19 cellular contexts compared by ENCODE assay signal in genomic region chr12:91349451-91349850, GRCh38.
A peak's percentile ranks its signal among the peaks of the same experiment; 100 is the strongest.
DNase-seq lines count a peak whose midpoint lies in the region; ATAC-seq and TF ChIP-seq lines count a peak whose summit lies in the region.
"Had no signal": no experiment of that assay in that cellular context is flagged by ENCODE, and none has a peak within 500 bp of the region (broad histone marks: within the 10 kb centered on the region; RNA-seq: fewer than 3 reads in every experiment).

No MANE protein-coding gene starts in this region.

- no peaks in the 10 kb centered on the region for H4K20me1 ChIP-seq in GM23248 (ENCODE audit: insufficient read depth)
- no peaks in the 10 kb centered on the region for H4K20me1 ChIP-seq in smooth muscle cell (ENCODE audit: low read depth)
- H4K20me1 ChIP-seq: BLaER1 treated with 17β-estradiol and CSF1 and Interleukin-3, amounts not matched to agents 10 nM and 100 nM had no signal

- H3K9me2 ChIP-seq in GM23248 (ENCODE audit: insufficient read depth), result no peaks in the 10 kb centered on the region

- WGBS in GM23248 (ENCODE audit: low coverage in 1 of 2, low lambda C conversion rate in 2 of 2, missing lambda C conversion rate in 2 of 2), 2 experiments, result 10 to 14% methylated on average over 2 of the region's 2 CpGs
- WGBS in smooth muscle cell (ENCODE audit: low lambda C conversion rate), result 78% methylated on average over 2 of the region's 2 CpGs

- no peaks in the 10 kb centered on the region for H3K36me3 ChIP-seq in GM23248 (ENCODE audit: low read depth)
- no peaks in the 10 kb centered on the region for H3K36me3 ChIP-seq in brain microvascular endothelial cell (replicated peaks)
- H3K36me3 ChIP-seq in smooth muscle cell (ENCODE audit: low read depth), result no peaks in the 10 kb centered on the region
- no peaks in the 10 kb centered on the region for H3K36me3 ChIP-seq in lower lobe of right lung
- H3K36me3 ChIP-seq: BLaER1 treated with 17β-estradiol and CSF1 and Interleukin-3, amounts not matched to agents 10 nM and 100 nM had no signal

- H3K79me2 ChIP-seq in GM23248 (ENCODE audit: insufficient read depth) (no peaks in the 10 kb centered on the region), smooth muscle cell (ENCODE audit: low read depth) (no peaks in the 10 kb centered on the region)

- H3K27me3 ChIP-seq in GM23248 (replicated peaks; ENCODE audit: insufficient read depth), result no peaks in the 10 kb centered on the region
- H3K27me3 ChIP-seq in brain microvascular endothelial cell (replicated peaks), result no peaks in the 10 kb centered on the region
- H3K27me3 ChIP-seq in smooth muscle cell (ENCODE audit: low read depth), result no peaks in the 10 kb centered on the region
- H3K27me3 ChIP-seq in lower lobe of right lung (ENCODE audit: low read depth), result no peaks in the 10 kb centered on the region
- H3K27me3 ChIP-seq: BLaER1 treated with 17β-estradiol and CSF1 and Interleukin-3, amounts not matched to agents 10 nM and 100 nM had no signal

- H3K27ac ChIP-seq in GM23248 (no peak overlapping the region), brain microvascular endothelial cell (no peak overlapping the region), smooth muscle cell (ENCODE audit: low read depth) (no peak overlapping the region), lower lobe of right lung (no peak overlapping the region)
- H3K27ac ChIP-seq: A549; BLaER1 treated with 17β-estradiol and CSF1 and Interleukin-3, amounts not matched to agents 10 nM and 100 nM; HL-60 had no signal

- in situ Hi-C loops in GM23248 (cut with MboI), result no loop called here
- in situ Hi-C loops in brain microvascular endothelial cell (cut with HindIII; ENCODE audit: low pct_ligation_motif_present, low sequenced_read_pairs), result loop anchor here (25.0 kb wide), 1 partner anchor 362 kb away; no protein-coding TSS in a partner anchor

- H3F3A ChIP-seq in GM23248 (ENCODE audit: insufficient read depth), result peaks cover 6% of the 10 kb centered on the region; the same call in 1 of the 2 replicates
- no peaks in the 10 kb centered on the region for H3F3A ChIP-seq in smooth muscle cell (ENCODE audit: low read depth)

- no peak overlapping the region for H2AFZ ChIP-seq in GM23248
- peak overlapping the region; percentile 28 for H2AFZ ChIP-seq in smooth muscle cell (ENCODE audit: low read depth)

- H3K9me3 ChIP-seq in GM23248 (ENCODE audit: low read depth) (no peaks in the 10 kb centered on the region), smooth muscle cell (replicated peaks; ENCODE audit: low read depth) (no peaks in the 10 kb centered on the region), lower lobe of right lung (no peaks in the 10 kb centered on the region)
- H3K9me3 ChIP-seq: A549; BLaER1 treated with 17β-estradiol and CSF1 and Interleukin-3, amounts not matched to agents 10 nM and 100 nM had no signal

- H3K4me2 ChIP-seq in GM23248 (ENCODE audit: unreplicated experiment) (peak overlapping the region; percentile 5), smooth muscle cell (no peak overlapping the region)
- H3K4me2 ChIP-seq: A549; BLaER1 treated with 17β-estradiol and CSF1 and Interleukin-3, amounts not matched to agents 10 nM and 100 nM had no signal

- no peak overlapping the region for H3K4me3 ChIP-seq in GM23248
- H3K4me3 ChIP-seq in brain microvascular endothelial cell (ENCODE audit: low read depth, low read length), result no peak overlapping the region
- H3K4me3 ChIP-seq in fibroblast of the aortic adventitia (ENCODE audit: low read depth, low read length), result no peak overlapping the region
- no peak overlapping the region for H3K4me3 ChIP-seq in smooth muscle cell
- H3K4me3 ChIP-seq in lower lobe of right lung, result no peak overlapping the region
- H3K4me3 ChIP-seq: A549; BLaER1 treated with 17β-estradiol and CSF1 and Interleukin-3, amounts not matched to agents 10 nM and 100 nM had no signal

- no peak for ATAC-seq in lower lobe of right lung
- ATAC-seq: A549, HCT116, Right ventricle myocardium inferior had no signal

- H3K4me1 ChIP-seq in GM23248 (ENCODE audit: insufficient read depth) (peaks cover 23% of the 10 kb centered on the region), smooth muscle cell (ENCODE audit: low read depth) (no peaks in the 10 kb centered on the region), lower lobe of right lung (no peaks in the 10 kb centered on the region)
- H3K4me1 ChIP-seq: A549; BLaER1 treated with 17β-estradiol and CSF1 and Interleukin-3, amounts not matched to agents 10 nM and 100 nM had no signal

- H3K9ac ChIP-seq in GM23248 (no peak overlapping the region), smooth muscle cell (ENCODE audit: low read depth) (no peak overlapping the region)
- H3K9ac ChIP-seq: BLaER1 treated with 17β-estradiol and CSF1 and Interleukin-3, amounts not matched to agents 10 nM and 100 nM had no signal

- intact Hi-C loops in lower lobe of right lung (cut with DNase I), result no loop called here

- no peak for TF ChIP-seq CTCF in brain microvascular endothelial cell (IDR thresholded peaks at IDR 0.05; ENCODE audit: low read depth, low read length, missing control alignments)
- TF ChIP-seq CTCF in fibroblast of the aortic adventitia (IDR thresholded peaks at IDR 0.05; ENCODE audit: insufficient read depth, low read length), result no peak
- no peak for TF ChIP-seq CTCF in smooth muscle cell (IDR thresholded peaks at IDR 0.05; ENCODE audit: borderline replicate concordance, insufficient read depth, poor library complexity, severe bottlenecking)
- TF ChIP-seq CTCF in lower lobe of right lung (IDR thresholded peaks at IDR 0.05), result no peak

- DNase-seq in GM23248, result peak; percentile 59
- peak; percentile 18 for DNase-seq in brain microvascular endothelial cell
- peak; percentile 62 for DNase-seq in fibroblast of the aortic adventitia (ENCODE audit: low read depth)
- no peak for DNase-seq in smooth muscle cell (lab: John Stamatoyannopoulos, UW; ENCODE audit: unreplicated experiment)
- no peak for DNase-seq in NCI-H345 (lab: John Stamatoyannopoulos, UW)
- no peak for DNase-seq in activated effector memory CD4-positive, alpha-beta T cell treated with Interleukin-2 at 50 U/mL for 16 hours
- no peak for DNase-seq in lower lobe of right lung
- DNase-seq: CD8-positive, alpha-beta memory T cell; DMS53; Karpas-422; NCI-H1105; NCI-H2081 treated with DMSO at 0.1 percent for 48 hours; NCI-H510A; NCI-H774 had no signal

Comparison
In these comparisons a context has a peak if more than half of its experiments do, and no peak if none do; other contexts are left out.
1. DNase-seq: peak in GM23248 (single experiment), brain microvascular endothelial cell (single experiment) and fibroblast of the aortic adventitia (single experiment); none in smooth muscle cell (single experiment), NCI-H345 (single experiment), activated effector memory CD4-positive, alpha-beta T cell treated with Interleukin-2 at 50 U/mL for 16 hours (single experiment) and lower lobe of right lung (single experiment).